ENCODE assay signal across 10 cellular contexts in genomic region chr17:39658346-39658745, GRCh38. TPM values are rescaled to one million over a fixed set of nuclear protein-coding genes. Genes with fewer than 3 reads are reported as not detected.
"Had no signal": no experiment of that assay in that cellular context is flagged by ENCODE, and none has a peak within 500 bp of the region (broad histone marks: within the 10 kb centered on the region; RNA-seq: fewer than 3 reads in every experiment).

No MANE protein-coding gene starts in this region.

- H3K27me3 Mint-ChIP-seq: central memory CD8-positive, alpha-beta T cell had no signal

- H3K9me3 Mint-ChIP-seq: activated naive CD4-positive, alpha-beta T cell treated with anti-CD3 and anti-CD28 coated beads for 36 hours; activated T-helper 1 cell treated with anti-CD3 and anti-CD28 coated beads, Interleukin-12 subunit alpha, Interleukin-12 subunit beta, Interleukin-2, Interleukin-4 antibody, amounts not matched to agents 30 ng/mL and 10 ng/mL and 1 ng/mL, durations not matched to agents 14 hours and 24 hours and 36 hours; central memory CD8-positive, alpha-beta T cell; neural progenitor cell had no signal

- H3K27ac ChIP-seq: body of pancreas, neural progenitor cell, pancreas, WERI-Rb-1 had no signal

- H3K27me3 ChIP-seq: body of pancreas, left lung, neural progenitor cell, pancreas had no signal

- H3K27ac Mint-ChIP-seq: activated naive CD4-positive, alpha-beta T cell treated with anti-CD3 and anti-CD28 coated beads for 36 hours; activated T-helper 1 cell treated with anti-CD3 and anti-CD28 coated beads, Interleukin-12 subunit alpha, Interleukin-12 subunit beta, Interleukin-2, Interleukin-4 antibody, amounts not matched to agents 30 ng/mL and 10 ng/mL and 1 ng/mL, durations not matched to agents 14 hours and 24 hours and 36 hours; neural progenitor cell had no signal

- DNase-seq: activated CD4-positive, alpha-beta T cell treated with anti-CD3 and anti-CD28 coated beads for 4 hours; activated naive CD4-positive, alpha-beta T cell treated with anti-CD3 and anti-CD28 coated beads for 36 hours; body of pancreas; left lung; pancreas; small intestine; WERI-Rb-1 had no signal

- ATAC-seq: body of pancreas, left lung, pancreas had no signal

- H3K4me3 ChIP-seq: body of pancreas, left lung, neural progenitor cell, pancreas had no signal

- H3K4me1 ChIP-seq: pancreas had no signal

- H3K4me1 Mint-ChIP-seq: central memory CD8-positive, alpha-beta T cell had no signal

- H3K36me3 ChIP-seq: neural progenitor cell had no signal

- H3K9me3 ChIP-seq: body of pancreas, left lung, pancreas had no signal

- H3K4me3 Mint-ChIP-seq: activated naive CD4-positive, alpha-beta T cell treated with anti-CD3 and anti-CD28 coated beads for 36 hours; activated T-helper 1 cell treated with anti-CD3 and anti-CD28 coated beads, Interleukin-12 subunit alpha, Interleukin-12 subunit beta, Interleukin-2, Interleukin-4 antibody, amounts not matched to agents 30 ng/mL and 10 ng/mL and 1 ng/mL, durations not matched to agents 14 hours and 24 hours and 36 hours; central memory CD8-positive, alpha-beta T cell; neural progenitor cell had no signal

RNA-seq across cellular contexts. Expression of gene PNMT, which starts 9.9 kb away (rescaled TPM):
- total RNA-seq: activated naive CD4-positive, alpha-beta T cell treated with anti-CD3 and anti-CD28 coated beads for 36 hours; activated T-helper 1 cell treated with anti-CD3 and anti-CD28 coated beads, Interleukin-12 subunit alpha, Interleukin-12 subunit beta, Interleukin-2, Interleukin-4 antibody, amounts not matched to agents 30 ng/mL and 10 ng/mL and 1 ng/mL, durations not matched to agents 14 hours and 24 hours and 36 hours had no signal

RNA-seq across cellular contexts. Expression of gene PPP1R1B, which starts 31.6 kb away (rescaled TPM):
- total RNA-seq: activated T-helper 1 cell treated with anti-CD3 and anti-CD28 coated beads, Interleukin-12 subunit alpha, Interleukin-12 subunit beta, Interleukin-2, Interleukin-4 antibody, amounts not matched to agents 30 ng/mL and 10 ng/mL and 1 ng/mL, durations not matched to agents 14 hours and 24 hours and 36 hours had no signal
